In genomic region chr9:131289301-131290038, GRCh38 we compare ENCODE assay signal across 8 cellular contexts. TPM values are rescaled to one million over a fixed set of nuclear protein-coding genes. Genes with fewer than 3 reads are reported as not detected.
DNase-seq lines count a peak whose midpoint lies in the region; ATAC-seq and TF ChIP-seq lines count a peak whose summit lies in the region.

PLPP7 (plus strand) TSS chr9:131289723; CDS start chr9:131289998, 275 bp downstream.

- H3K27me3 ChIP-seq in BE2C = no peaks in the 10 kb centered on the region

- POLR2A ChIA-PET in RWPE1 (lab: Yijun Ruan, JAX; ENCODE audit: low non-redundant PET) = no interaction called here

- ATAC-seq in stimulated activated naive B cell treated with anti-CD40 and anti-IgM and Interleukin-4, amounts not matched to agents 10 μg/mL and 1 μg/mL and 100 μg/mL, for 72 hours (replicated peaks) = peak; percentile 81 to 89
- ATAC-seq in HG03354 (IDR thresholded peaks at IDR 0.05; ENCODE audit: poor library complexity, severe bottlenecking, unreplicated experiment) = no peak

- H3K9me3 ChIP-seq in BE2C = no peaks in the 10 kb centered on the region

- peak within 1 kb of the TSS; percentile 71 to 84 for H3K4me3 Mint-ChIP-seq in stimulated activated naive B cell treated with anti-CD40 and anti-IgM and Interleukin-4, amounts not matched to agents 10 μg/mL and 1 μg/mL and 100 μg/mL, for 72 hours

- peak; percentile 86 for DNase-seq in BE2C
- peak; percentile 83 for DNase-seq in LHCN-M2 (ENCODE audit: low read depth)
- DNase-seq in cardiac fibroblast (ENCODE audit: low read depth in 2 of 2) = peak; percentile 70 to 86
- peak; percentile 4 for DNase-seq in kidney glomerular epithelial cell (lab: John Stamatoyannopoulos, UW)
- no peak for DNase-seq in stimulated activated naive B cell treated with anti-CD40 and anti-IgM and Interleukin-4, amounts not matched to agents 10 μg/mL and 1 μg/mL and 100 μg/mL, for 72 hours
- DNase-seq in RWPE1 (ENCODE audit: low spot score) = no peak
- DNase-seq in NCI-H2081 treated with DMSO at 0.1 percent for 48 hours (lab: John Stamatoyannopoulos, UW) = no peak

- 0 out of 2 replicates have a peak, but pooled peaks cover 4% of the 10 kb centered on the region for H3K36me3 ChIP-seq in BE2C

- CTCF ChIA-PET in RWPE1 (lab: Yijun Ruan, JAX) = interaction anchor here (1.6 kb wide), 1 partner anchor 47 kb away, joined by 7 read pairs; no protein-coding TSS in a partner anchor

- H3K4me3 ChIP-seq in BE2C (ENCODE audit: low read depth, low read length) = peak within 1 kb of the TSS; percentile 81
- peak within 1 kb of the TSS; percentile 40 to 64 for H3K4me3 ChIP-seq in cardiac fibroblast (replicated peaks in 1 of 2; ENCODE audit: low read depth in 2 of 2, low read length in 2 of 2)

- H3K4me1 ChIP-seq in BE2C = peaks cover 6% of the 10 kb centered on the region

- H3K36me3 Mint-ChIP-seq in stimulated activated naive B cell treated with anti-CD40 and anti-IgM and Interleukin-4, amounts not matched to agents 10 μg/mL and 1 μg/mL and 100 μg/mL, for 72 hours = no peaks in the 10 kb centered on the region

- peaks cover 2 to 10% of the 10 kb centered on the region in 2 donors for H3K4me1 Mint-ChIP-seq in stimulated activated naive B cell treated with anti-CD40 and anti-IgM and Interleukin-4, amounts not matched to agents 10 μg/mL and 1 μg/mL and 100 μg/mL, for 72 hours

- no peak within 1 kb of the TSS for H3K27ac ChIP-seq in RWPE1

- no peak for TF ChIP-seq CTCF in BE2C (IDR thresholded peaks at IDR 0.05; ENCODE audit: low read depth, low read length)
- TF ChIP-seq CTCF in cardiac fibroblast (IDR thresholded peaks at IDR 0.05; ENCODE audit: low read depth, low read length) = no peak
- no peak for TF ChIP-seq CTCF in RWPE1 (conservative IDR thresholded peaks at IDR 0.05; ENCODE audit: low read depth)

- peak within 1 kb of the TSS; percentile 20 for H3K27ac Mint-ChIP-seq in stimulated activated naive B cell treated with anti-CD40 and anti-IgM and Interleukin-4, amounts not matched to agents 10 μg/mL and 1 μg/mL and 100 μg/mL, for 72 hours

- no peaks in the 10 kb centered on the region for H3K9me3 Mint-ChIP-seq in stimulated activated naive B cell treated with anti-CD40 and anti-IgM and Interleukin-4, amounts not matched to agents 10 μg/mL and 1 μg/mL and 100 μg/mL, for 72 hours

- no peaks in the 10 kb centered on the region for H3K27me3 Mint-ChIP-seq in stimulated activated naive B cell treated with anti-CD40 and anti-IgM and Interleukin-4, amounts not matched to agents 10 μg/mL and 1 μg/mL and 100 μg/mL, for 72 hours

RNA-seq across cellular contexts. Expression of gene PLPP7, which starts in this region (rescaled TPM):
- 22.6 TPM for polyA plus RNA-seq in BE2C (2012; ENCODE audit: insufficient read depth, insufficient read length, low read depth)
- 19.9 and 22.4 TPM in 2 replicates for total RNA-seq in LHCN-M2 (2014; rRNA removed)
- polyA plus RNA-seq in LHCN-M2 (2012) = 12.1 TPM

Comparison
In these comparisons a context has a peak if more than half of its experiments do, and no peak if none do; other contexts are left out.
1. DNase-seq: peak in BE2C (single experiment), LHCN-M2 (single experiment), cardiac fibroblast (2 of 2) and kidney glomerular epithelial cell (single experiment); none in stimulated activated naive B cell treated with anti-CD40 and anti-IgM and Interleukin-4, amounts not matched to agents 10 μg/mL and 1 μg/mL and 100 μg/mL, for 72 hours (single experiment), RWPE1 (single experiment) and NCI-H2081 treated with DMSO at 0.1 percent for 48 hours (single experiment).